ENCODE assay signal across 22 cellular contexts in the genomic region with DNA sequence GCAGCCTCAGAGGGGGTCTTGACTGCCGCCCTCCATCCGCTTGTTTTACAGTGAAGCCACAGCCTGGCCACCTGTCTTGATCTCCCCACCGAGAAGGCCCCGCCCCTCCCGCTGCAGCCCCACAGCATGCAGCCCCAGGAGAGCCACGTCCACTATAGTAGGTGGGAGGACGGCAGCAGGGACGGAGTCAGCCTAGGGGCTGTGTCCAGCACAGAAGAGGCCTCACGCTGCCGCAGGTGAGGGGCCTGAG. TPM values are rescaled to one million over a fixed set of nuclear protein-coding genes. Genes with fewer than 3 reads are reported as not detected.
A peak's percentile ranks its signal among the peaks of the same experiment; 100 is the strongest.
DNase-seq lines count a peak whose midpoint lies in the region; ATAC-seq and TF ChIP-seq lines count a peak whose summit lies in the region.
"Had no signal": no experiment of that assay in that cellular context is flagged by ENCODE, and none has a peak within 500 bp of the region (broad histone marks: within the 10 kb centered on the region; RNA-seq: fewer than 3 reads in every experiment).

No MANE protein-coding gene starts in this region.

- no peak overlapping the region for H3K27ac Mint-ChIP-seq in dendritic cell treated with granulocyte-macrophage colony-stimulating factor and Interleukin-4, amounts not matched to agents 40 ng/mL and 50 ng/mL, for 4 days
- peak overlapping the region; percentile 50 for H3K27ac Mint-ChIP-seq in osteocyte (ENCODE audit: unreplicated experiment)
- H3K27ac Mint-ChIP-seq: T-helper 2 cell treated with Interferon-gamma antibody and Interleukin-4, amounts not matched to agents 5 μg/mL and 100 μg/mL, for 36 hours had no signal

- DNase-seq in DMS79 treated with DMSO at 0.1 percent for 48 hours (lab: John Stamatoyannopoulos, UW) (peak; percentile 50), DMS79 (lab: John Stamatoyannopoulos, UW) (no peak), osteocyte (ENCODE audit: extremely low spot score, unreplicated experiment) (no peak), NCI-H524 treated with DMSO at 0.1 percent for 48 hours (lab: John Stamatoyannopoulos, UW) (no peak), H4 (ENCODE audit: low spot score) (no peak)
- DNase-seq: activated CD4-positive, alpha-beta T cell treated with anti-CD3 and anti-CD28 coated beads for 48 hours; activated CD8-positive, alpha-beta memory T cell treated with anti-CD3 and anti-CD28 coated beads, Interleukin-2, amount 50 U/mL, for 48 hours; activated gamma-delta T cell treated with Interleukin-2 at 50 U/mL for 16 hours; foreskin keratinocyte; NK-92 treated with Interleukin-12 subunit alpha and Interleukin-12 subunit beta, amount 100 ng/mL, for 24 hours; SIG-M5; stimulated activated CD4-positive, alpha-beta T cell treated with anti-CD3 and anti-CD28 coated beads, Interleukin-12 subunit alpha, Interleukin-12 subunit beta, amount 100 ng/mL, for 4 hours had no signal

- no peaks in the 10 kb centered on the region for H3K9me3 ChIP-seq in Loucy (ENCODE audit: insufficient read depth, low read depth, low read length)
- H3K9me3 ChIP-seq: left lung, prostate gland, tibial nerve had no signal

- H3K9me3 Mint-ChIP-seq in dendritic cell treated with granulocyte-macrophage colony-stimulating factor and Interleukin-4, amounts not matched to agents 40 ng/mL and 50 ng/mL, for 4 days, result no peaks in the 10 kb centered on the region
- no peaks in the 10 kb centered on the region for H3K9me3 Mint-ChIP-seq in osteocyte (ENCODE audit: unreplicated experiment)
- H3K9me3 Mint-ChIP-seq: H9; T-helper 2 cell treated with Interferon-gamma antibody and Interleukin-4, amounts not matched to agents 5 μg/mL and 100 μg/mL, for 36 hours had no signal

- peaks cover 21% of the 10 kb centered on the region for H3K36me3 Mint-ChIP-seq in dendritic cell treated with granulocyte-macrophage colony-stimulating factor and Interleukin-4, amounts not matched to agents 40 ng/mL and 50 ng/mL, for 4 days (ENCODE audit: low read depth)
- H3K36me3 Mint-ChIP-seq in osteocyte (ENCODE audit: unreplicated experiment), result peaks cover 7% of the 10 kb centered on the region

- peak overlapping the region; percentile 34 for H3K4me3 Mint-ChIP-seq in dendritic cell treated with granulocyte-macrophage colony-stimulating factor and Interleukin-4, amounts not matched to agents 40 ng/mL and 50 ng/mL, for 4 days
- H3K4me3 Mint-ChIP-seq in osteocyte (ENCODE audit: unreplicated experiment), result no peak overlapping the region
- H3K4me3 Mint-ChIP-seq: T-helper 2 cell treated with Interferon-gamma antibody and Interleukin-4, amounts not matched to agents 5 μg/mL and 100 μg/mL, for 36 hours had no signal

- H3K36me3 ChIP-seq in Loucy (ENCODE audit: insufficient read depth, low read length), result peaks cover 13% of the 10 kb centered on the region; the same call in 1 of the 2 replicates
- H3K36me3 ChIP-seq: prostate gland had no signal

- H3K4me3 ChIP-seq in Loucy (ENCODE audit: low read length, poor library complexity, severe bottlenecking), result no peak overlapping the region
- H3K4me3 ChIP-seq: left lung, prostate gland had no signal

- peaks cover 46% of the 10 kb centered on the region for H3K4me1 Mint-ChIP-seq in dendritic cell treated with granulocyte-macrophage colony-stimulating factor and Interleukin-4, amounts not matched to agents 40 ng/mL and 50 ng/mL, for 4 days (ENCODE audit: low read depth)
- peaks cover 16% of the 10 kb centered on the region for H3K4me1 Mint-ChIP-seq in osteocyte (ENCODE audit: unreplicated experiment)

- no peaks in the 10 kb centered on the region for H3K27me3 ChIP-seq in Loucy (ENCODE audit: insufficient read depth, low read length, poor library complexity, severe bottlenecking)
- H3K27me3 ChIP-seq: tibial nerve had no signal

- intact Hi-C loops in dendritic cell treated with granulocyte-macrophage colony-stimulating factor and Interleukin-4, amounts not matched to agents 40 ng/mL and 50 ng/mL, for 4 days (cut with micrococcal nuclease), result no loop called here

- no peaks in the 10 kb centered on the region for H3K9me2 ChIP-seq in Loucy (replicated peaks; ENCODE audit: low read depth, low read length)

- no peak overlapping the region for H2AFZ ChIP-seq in Loucy (ENCODE audit: low read length)

- H3K79me2 ChIP-seq in Loucy (ENCODE audit: insufficient read depth, low read length), result no peaks in the 10 kb centered on the region

- H3K27me3 Mint-ChIP-seq in dendritic cell treated with granulocyte-macrophage colony-stimulating factor and Interleukin-4, amounts not matched to agents 40 ng/mL and 50 ng/mL, for 4 days, result peaks cover 31% of the 10 kb centered on the region
- H3K27me3 Mint-ChIP-seq in osteocyte (ENCODE audit: unreplicated experiment), result no peaks in the 10 kb centered on the region

- H3F3A ChIP-seq in Loucy (ENCODE audit: low read depth), result no peaks in the 10 kb centered on the region

- TF ChIP-seq CTCF in Loucy (conservative IDR thresholded peaks at IDR 0.05; ENCODE audit: low read length), result no peak
- no peak for TF ChIP-seq CTCF in osteocyte (IDR thresholded peaks at IDR 0.05)

- H3K4me1 ChIP-seq in Loucy (ENCODE audit: insufficient read depth, low read length, poor library complexity, severe bottlenecking), result peaks cover 5% of the 10 kb centered on the region
- H3K4me1 ChIP-seq: foreskin keratinocyte had no signal

- peak overlapping the region; percentile 1 for H3K4me2 ChIP-seq in Loucy (ENCODE audit: low read depth, low read length, poor library complexity, severe bottlenecking)

- H3K9ac ChIP-seq in Loucy (ENCODE audit: low read depth, low read length, poor library complexity, severe bottlenecking), result no peak overlapping the region

- no peaks in the 10 kb centered on the region for H4K20me1 ChIP-seq in Loucy (ENCODE audit: insufficient read depth, low read length, poor library complexity, severe bottlenecking)

- ATAC-seq in HG02970 (IDR thresholded peaks at IDR 0.05; ENCODE audit: low FRiP score, unreplicated experiment), result no peak

RNA-seq across cellular contexts. Expression of a gene that starts 2.6 kb away (rescaled TPM):
- 0.73 and 1.3 TPM in 2 replicates for total RNA-seq in osteocyte
- not detected in 2 replicates for total RNA-seq in H4 (2014; rRNA removed; shearing (Covaris generic))
- total RNA-seq: HT-29, M059J had no signal

RNA-seq across cellular contexts. Expression of a gene that starts 21.1 kb away (rescaled TPM):
- total RNA-seq in osteocyte, result 52.3 and 59.5 TPM in 2 replicates
- total RNA-seq in H4 (2014; rRNA removed; shearing (Covaris generic)), result 17.3 and 20.9 TPM in 2 replicates

RNA-seq across cellular contexts. Expression of a gene that starts 22.9 kb away (rescaled TPM):
- total RNA-seq in osteocyte, result not detected in 2 replicates
- not detected in 2 replicates for total RNA-seq in H4 (2014; rRNA removed; shearing (Covaris generic))
- total RNA-seq: foreskin keratinocyte, H9, HT-29, left lung, M059J, tibial nerve had no signal
